Comparison of ENCODE assay signal across 19 cellular contexts in the genomic region with DNA sequence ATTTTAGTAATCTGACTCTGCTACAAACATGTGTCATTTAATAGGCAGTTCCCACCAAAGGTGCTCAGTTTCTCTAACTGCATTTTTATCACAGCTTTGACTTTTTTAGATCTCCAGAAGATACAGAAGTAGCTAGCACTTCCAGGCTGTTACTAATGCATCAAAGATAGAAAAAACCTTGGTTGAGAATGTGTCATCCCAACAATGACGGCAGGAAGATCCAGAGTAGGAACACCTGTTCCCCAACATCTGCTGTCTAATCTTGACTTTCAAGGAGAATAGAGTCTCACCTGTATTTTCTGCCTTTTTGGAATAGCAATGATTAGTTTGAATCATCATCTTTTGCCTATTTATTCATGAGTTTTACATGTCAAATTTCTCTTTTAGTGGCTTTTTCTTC. TPM values are rescaled to one million over a fixed set of nuclear protein-coding genes. Genes with fewer than 3 reads are reported as not detected.
"Had no signal": no experiment of that assay in that cellular context is flagged by ENCODE, and none has a peak within 500 bp of the region (broad histone marks: within the 10 kb centered on the region; RNA-seq: fewer than 3 reads in every experiment).

No MANE protein-coding gene starts in this region.

- ATAC-seq: Panc1 had no signal

- DNase-seq: KBM-7, MG63, NCI-H1092, NCI-H1105 treated with DMSO at 0.1 percent for 48 hours, NCI-H1417 treated with DMSO at 0.1 percent for 48 hours, NCI-H146, NCI-H1694 treated with DMSO at 0.1 percent for 48 hours, NCI-H1930, NCI-H2081, NCI-H2107, NCI-H345, NCI-H446 treated with DMSO at 0.1 percent for 48 hours, NCI-H510A treated with DMSO at 0.1 percent for 48 hours, NCI-H526, SHP77, T-helper 1 cell had no signal

- H3K27ac ChIP-seq: RWPE1 had no signal

RNA-seq across cellular contexts. Expression of gene ARMH4, which starts 45.0 kb away (rescaled TPM):
- total RNA-seq: HT-29 had no signal
